In genomic region chr3:43522702-43523362, GRCh38 we compare ENCODE assay signal across 19 cellular contexts.
DNase-seq lines count a peak whose midpoint lies in the region; FAIRE-seq and TF ChIP-seq lines count a peak whose summit lies in the region.
"Had no signal": no experiment of that assay in that cellular context is flagged by ENCODE, and none has a peak within 500 bp of the region (broad histone marks: within the 10 kb centered on the region; RNA-seq: fewer than 3 reads in every experiment).

No MANE protein-coding gene starts in this region.

- H3K27me3 ChIP-seq in astrocyte (ENCODE audit: insufficient read depth, low read length): no peaks in the 10 kb centered on the region
- H3K27me3 ChIP-seq: dorsolateral prefrontal cortex had no signal

- H3K27ac ChIP-seq in astrocyte (ENCODE audit: low read depth, low read length): no peak overlapping the region
- H3K27ac ChIP-seq: dorsolateral prefrontal cortex, thoracic aorta had no signal

- DNase-seq in AG09309 (ENCODE audit: low read depth) (peak; percentile 18), HT1080 (ENCODE audit: low read depth) (peak; percentile 66), astrocyte (ENCODE audit: low read depth) (peak; percentile 27), kidney tubule cell (ENCODE audit: low spot score) (peak; percentile 44), iPS-NIHi7 (ENCODE audit: extremely low spot score) (no peak), NAMALWA (ENCODE audit: low spot score) (no peak), KBM-7 (no peak)
- DNase-seq: activated B cell treated with CpG ODN at 0.5 μM for 24 hours; caudate nucleus; CD8-positive, alpha-beta T cell; DND-41; dorsolateral prefrontal cortex; left ventricle myocardium superior; NCI-H1417; nucleus accumbens; retina; SIG-M5 had no signal

- H4K20me1 ChIP-seq in astrocyte (ENCODE audit: insufficient read depth, low read length): no peaks in the 10 kb centered on the region

- H3K36me3 Mint-ChIP-seq in astrocyte (ENCODE audit: low read depth, unreplicated experiment): peaks cover 10% of the 10 kb centered on the region

- TF ChIP-seq CTCF in AG09309 (IDR thresholded peaks at IDR 0.05; ENCODE audit: control insufficient read depth, insufficient read depth, low read depth, low read length, missing control alignments): no peak
- TF ChIP-seq CTCF in astrocyte (IDR thresholded peaks at IDR 0.05; ENCODE audit: insufficient read depth, low read depth, low read length): no peak

- H3K9me3 ChIP-seq in astrocyte (ENCODE audit: insufficient read depth, low read depth, low read length): no peaks in the 10 kb centered on the region

- no peak overlapping the region for H3K4me3 Mint-ChIP-seq in astrocyte (ENCODE audit: unreplicated experiment)
- H3K4me3 Mint-ChIP-seq: activated B cell treated with CpG ODN at 0.5 μM for 24 hours; activated T-helper 1 cell treated with anti-CD3 and anti-CD28 coated beads, Interleukin-12 subunit alpha, Interleukin-12 subunit beta, Interleukin-2, Interleukin-4 antibody, amounts not matched to agents 30 ng/mL and 10 ng/mL and 1 ng/mL, durations not matched to agents 14 hours and 24 hours and 36 hours; CD8-positive, alpha-beta T cell had no signal

- FAIRE-seq in astrocyte (lab: Jason Lieb, UNC): no peak

- no peak overlapping the region for H2AFZ ChIP-seq in astrocyte (ENCODE audit: low read depth, low read length)

- H3K27ac Mint-ChIP-seq in astrocyte (ENCODE audit: unreplicated experiment): no peak overlapping the region
- H3K27ac Mint-ChIP-seq: activated B cell treated with CpG ODN at 0.5 μM for 24 hours; activated T-helper 1 cell treated with anti-CD3 and anti-CD28 coated beads, Interleukin-12 subunit alpha, Interleukin-12 subunit beta, Interleukin-2, Interleukin-4 antibody, amounts not matched to agents 30 ng/mL and 10 ng/mL and 1 ng/mL, durations not matched to agents 14 hours and 24 hours and 36 hours; CD8-positive, alpha-beta T cell had no signal

- peaks cover 9% of the 10 kb centered on the region for H3K4me1 ChIP-seq in astrocyte (ENCODE audit: insufficient read depth, low read length)

- H3K4me3 ChIP-seq in AG09309 (ENCODE audit: control insufficient read depth, low read depth, low read length) (no peak overlapping the region), astrocyte (ENCODE audit: insufficient read depth, low read depth, low read length) (no peak overlapping the region)
- H3K4me3 ChIP-seq: dorsolateral prefrontal cortex, thoracic aorta had no signal

- no peaks in the 10 kb centered on the region for H3K79me2 ChIP-seq in astrocyte (ENCODE audit: insufficient read depth, low read length)

- peaks cover 5% of the 10 kb centered on the region for H3K9me3 Mint-ChIP-seq in astrocyte (ENCODE audit: unreplicated experiment)

- H3K36me3 ChIP-seq in astrocyte (ENCODE audit: insufficient read depth, low read length): no peaks in the 10 kb centered on the region
- H3K36me3 ChIP-seq: thoracic aorta had no signal

- H3K4me1 Mint-ChIP-seq in astrocyte (ENCODE audit: low read depth, unreplicated experiment): no peaks in the 10 kb centered on the region
- H3K4me1 Mint-ChIP-seq: activated B cell treated with CpG ODN at 0.5 μM for 24 hours had no signal

- no peak overlapping the region for H3K4me2 ChIP-seq in astrocyte (ENCODE audit: low read length)

- no peak overlapping the region for H3K9ac ChIP-seq in astrocyte (ENCODE audit: low read length)

- H3K27me3 Mint-ChIP-seq in astrocyte (ENCODE audit: low read depth, unreplicated experiment): no peaks in the 10 kb centered on the region
- H3K27me3 Mint-ChIP-seq: activated B cell treated with CpG ODN at 0.5 μM for 24 hours had no signal

- in situ Hi-C loops in KBM-7 (cut with MboI; ENCODE audit: low pct_unique_long_range_greater_than_20kb, low sequenced_read_pairs): no loop called here

Comparison
In these comparisons a context has a peak if more than half of its experiments do, and no peak if none do; other contexts are left out.
1. DNase-seq: peak in AG09309 (single experiment), HT1080 (single experiment), astrocyte (single experiment) and kidney tubule cell (single experiment); none in iPS-NIHi7 (single experiment), NAMALWA (single experiment) and KBM-7 (single experiment).